Comparison of ENCODE assay signal across 7 cellular contexts in genomic region chr18:63236990-63237389, GRCh38.
DNase-seq lines count a peak whose midpoint lies in the region; ATAC-seq and TF ChIP-seq lines count a peak whose summit lies in the region.

No MANE protein-coding gene starts in this region.

- ATAC-seq in right lobe of liver, result peak in 2 of 4 donors; percentile 11 to 18
- no peak for ATAC-seq in HG02623 (IDR thresholded peaks at IDR 0.05; ENCODE audit: unreplicated experiment)

- no peak for TF ChIP-seq CTCF in adrenal gland (IDR thresholded peaks at IDR 0.05)
- TF ChIP-seq CTCF in right lobe of liver (IDR thresholded peaks at IDR 0.05), result no peak

- DNase-seq in MG63, result peak; percentile 8
- peak in 4 of 7 donors; percentile 17 to 32 (median 24) for DNase-seq in adrenal gland
- DNase-seq in right lobe of liver, result no peak
- no peak for DNase-seq in DMS53 (lab: John Stamatoyannopoulos, UW)
- no peak for DNase-seq in stimulated activated CD4-positive, alpha-beta T cell treated with anti-CD3 and anti-CD28 coated beads, Interleukin-2, amount 100 ng/mL, for 24 hours

- peak overlapping the region; percentile 13 to 30 for H3K9ac ChIP-seq in stomach smooth muscle (ENCODE audit: low read length in 2 of 2)

- H3K27ac ChIP-seq in adrenal gland (peak overlapping the region in 4 of 5 donors; percentile 54 to 84 (median 70)), right lobe of liver (peak overlapping the region; percentile 54), stomach smooth muscle (ENCODE audit: low read length) (peak overlapping the region; percentile 88)

- H3K36me3 ChIP-seq in MG63 (no peaks in the 10 kb centered on the region; the same call in 1 of the 2 replicates), adrenal gland (replicated peaks in 1 of 2) (no peaks in the 10 kb centered on the region), right lobe of liver (no peaks in the 10 kb centered on the region), stomach smooth muscle (ENCODE audit: control insufficient read depth in 2 of 2, insufficient read depth in 2 of 2, low read length in 2 of 2) (no peaks in the 10 kb centered on the region)

- H3K9me3 ChIP-seq in MG63, result no peaks in the 10 kb centered on the region
- no peaks in the 10 kb centered on the region for H3K9me3 ChIP-seq in adrenal gland (replicated peaks in 1 of 3)
- H3K9me3 ChIP-seq in right lobe of liver, result no peaks in the 10 kb centered on the region
- no peaks in the 10 kb centered on the region for H3K9me3 ChIP-seq in stomach smooth muscle (ENCODE audit: control insufficient read depth in 2 of 2, low read length in 2 of 2)

- intact Hi-C loops in adrenal gland (cut with DNase I) (no loop called here), right lobe of liver (cut with DNase I) (no loop called here)

- WGBS in adrenal gland, 4 donors, result 80 to 87% (median 83%) methylated on average over 14 of the region's 14 CpGs
- WGBS in right lobe of liver (ENCODE audit: insufficient coverage, low coverage, low lambda C conversion rate, missing lambda C conversion rate), result 79% methylated on average over 12 of the region's 14 CpGs

- H3K4me3 ChIP-seq in MG63, result no peak overlapping the region
- peak overlapping the region in 1 of 4 donors; percentile 28 for H3K4me3 ChIP-seq in adrenal gland
- no peak overlapping the region for H3K4me3 ChIP-seq in right lobe of liver
- peak overlapping the region in 1 of 2 donors; percentile 57 for H3K4me3 ChIP-seq in stomach smooth muscle (ENCODE audit: low read length in 2 of 2)

- H3K27me3 ChIP-seq in MG63, result no peaks in the 10 kb centered on the region
- no peaks in the 10 kb centered on the region for H3K27me3 ChIP-seq in adrenal gland
- H3K27me3 ChIP-seq in right lobe of liver, result no peaks in the 10 kb centered on the region
- H3K27me3 ChIP-seq in stomach smooth muscle (ENCODE audit: control insufficient read depth in 1 of 2, insufficient read depth in 2 of 2, low read length in 2 of 2), result no peaks in the 10 kb centered on the region

- TF ChIP-seq POLR2A in adrenal gland (IDR thresholded peaks at IDR 0.05) (no peak), right lobe of liver (IDR thresholded peaks at IDR 0.05) (no peak)

- H3K4me1 ChIP-seq in adrenal gland (replicated peaks in 1 of 2) (peaks cover 0 to 16% of the 10 kb centered on the region in 2 donors), right lobe of liver (peaks cover 0 to 24% (median 5%) of the 10 kb centered on the region in 4 donors), stomach smooth muscle (ENCODE audit: control insufficient read depth, insufficient read depth, low read length) (peaks cover 21% of the 10 kb centered on the region)

Comparison
In these comparisons a context has a peak if more than half of its experiments do, and no peak if none do; other contexts are left out.
1. DNase-seq: peak in MG63 (single experiment) and adrenal gland (4 of 7); none in right lobe of liver (0 of 3), DMS53 (single experiment) and stimulated activated CD4-positive, alpha-beta T cell treated with anti-CD3 and anti-CD28 coated beads, Interleukin-2, amount 100 ng/mL, for 24 hours (0 of 2).
2. Peak in every context shown above with its lines, with median percentiles within 50 percentile points of each other: H3K27ac ChIP-seq.